ENCODE assay signal across 25 cellular contexts in genomic region chr7:133790911-133791310, GRCh38.
"Had no signal": no experiment of that assay in that cellular context is flagged by ENCODE, and none has a peak within 500 bp of the region (broad histone marks: within the 10 kb centered on the region; RNA-seq: fewer than 3 reads in every experiment).

No MANE protein-coding gene starts in this region.

- H3K27ac Mint-ChIP-seq: dendritic cell treated with granulocyte-macrophage colony-stimulating factor and Interleukin-4, amounts not matched to agents 40 ng/mL and 50 ng/mL, for 4 days; effector memory CD8-positive, alpha-beta T cell; endodermal cell had no signal

- H3K27me3 Mint-ChIP-seq: dendritic cell treated with granulocyte-macrophage colony-stimulating factor and Interleukin-4, amounts not matched to agents 40 ng/mL and 50 ng/mL, for 4 days; effector memory CD8-positive, alpha-beta T cell had no signal

- H3K4me1 ChIP-seq: colonic mucosa, esophagus squamous epithelium, foreskin keratinocyte, gastroesophageal sphincter had no signal

- H3K27ac ChIP-seq: colonic mucosa, coronary artery, dorsolateral prefrontal cortex, epithelial cell of prostate, esophagus muscularis mucosa, esophagus squamous epithelium, foreskin keratinocyte, gastrocnemius medialis, gastroesophageal sphincter, heart left ventricle, heart right ventricle, hepatocyte had no signal

- H3K9me3 ChIP-seq: colonic mucosa, esophagus muscularis mucosa, esophagus squamous epithelium, gastrocnemius medialis, gastroesophageal sphincter, heart left ventricle, heart right ventricle had no signal

- H3K9me3 Mint-ChIP-seq: dendritic cell treated with granulocyte-macrophage colony-stimulating factor and Interleukin-4, amounts not matched to agents 40 ng/mL and 50 ng/mL, for 4 days; effector memory CD8-positive, alpha-beta T cell; endodermal cell had no signal

- ATAC-seq: effector memory CD8-positive, alpha-beta T cell; esophagus mucosa; foreskin keratinocyte; gastrocnemius medialis; gastroesophageal sphincter; heart left ventricle; heart right ventricle had no signal

- H3K36me3 ChIP-seq: colonic mucosa, esophagus muscularis mucosa, esophagus squamous epithelium, gastrocnemius medialis, gastroesophageal sphincter, heart left ventricle had no signal

- H3K27me3 ChIP-seq: colonic mucosa, dorsolateral prefrontal cortex, esophagus muscularis mucosa, esophagus squamous epithelium, foreskin keratinocyte, gastrocnemius medialis, gastroesophageal sphincter, heart left ventricle, heart right ventricle, hepatocyte had no signal

- DNase-seq: colonic mucosa; cortex of kidney; dermis blood vessel endothelial cell; dorsolateral prefrontal cortex; effector CD4-positive, alpha-beta T cell; effector CD8-positive, alpha-beta T cell; effector memory CD4-positive, alpha-beta T cell; effector memory CD8-positive, alpha-beta T cell; endodermal cell; erythroblast; esophagus squamous epithelium; foreskin fibroblast; foreskin keratinocyte; gastrocnemius medialis; glutamatergic neuron; head of caudate nucleus; heart left ventricle; heart right ventricle had no signal

- H3K4me3 Mint-ChIP-seq: dendritic cell treated with granulocyte-macrophage colony-stimulating factor and Interleukin-4, amounts not matched to agents 40 ng/mL and 50 ng/mL, for 4 days; effector memory CD8-positive, alpha-beta T cell; endodermal cell had no signal

- H3K4me3 ChIP-seq: colonic mucosa, coronary artery, dorsolateral prefrontal cortex, esophagus muscularis mucosa, esophagus squamous epithelium, gastrocnemius medialis, gastroesophageal sphincter, heart left ventricle, heart right ventricle, hepatocyte had no signal
